In genomic region chr1:52917156-52917555, GRCh38 we compare ENCODE assay signal across 16 cellular contexts. TPM values are rescaled to one million over a fixed set of nuclear protein-coding genes. Genes with fewer than 3 reads are reported as not detected.
A peak's percentile ranks its signal among the peaks of the same experiment; 100 is the strongest.
DNase-seq lines count a peak whose midpoint lies in the region; ATAC-seq and TF ChIP-seq lines count a peak whose summit lies in the region.
"Had no signal": no experiment of that assay in that cellular context is flagged by ENCODE, and none has a peak within 500 bp of the region (broad histone marks: within the 10 kb centered on the region; RNA-seq: fewer than 3 reads in every experiment).

No MANE protein-coding gene starts in this region.

- peak overlapping the region; percentile 36 for H3K27ac ChIP-seq in SJCRH30
- H3K27ac ChIP-seq in right cardiac atrium (ENCODE audit: low read length): peak overlapping the region; percentile 61
- H3K27ac ChIP-seq in gastrocnemius medialis: peak overlapping the region; percentile 12 to 73 (median 68)

- intact Hi-C loops in right cardiac atrium (cut with DNase I): no loop called here
- intact Hi-C loops in gastrocnemius medialis (cut with DNase I; ENCODE audit: low total_unique reads): loop anchor here (5.0 kb wide), 1 partner anchor 140 kb away; no protein-coding TSS in a partner anchor

- ATAC-seq in right cardiac atrium (peak; percentile 12 to 36), gastrocnemius medialis (no peak), HG02642 (IDR thresholded peaks at IDR 0.05; ENCODE audit: poor library complexity, unreplicated experiment) (no peak)
- ATAC-seq: GM23338 had no signal

- in situ Hi-C loops in gastrocnemius medialis (cut with MboI; ENCODE audit: low sequenced_read_pairs in 4 of 4): loop anchor here in 2 of 4 donors (25.0 kb wide), 1 partner anchor 270 kb away; the partner anchor contains the start of gene CPT2 (in 2 of the 2)

- no peak for TF ChIP-seq POLR2A in gastrocnemius medialis (IDR thresholded peaks at IDR 0.05)

- no peaks in the 10 kb centered on the region for H3K36me3 ChIP-seq in SJCRH30
- no peaks in the 10 kb centered on the region for H3K36me3 ChIP-seq in gastrocnemius medialis

- 61% methylated on average over 7 of the region's 7 CpGs for WGBS in right cardiac atrium

- H3K27me3 ChIP-seq in SJCRH30 (no peaks in the 10 kb centered on the region), right cardiac atrium (ENCODE audit: control insufficient read depth, insufficient read depth) (no peaks in the 10 kb centered on the region), gastrocnemius medialis (no peaks in the 10 kb centered on the region)
- H3K27me3 ChIP-seq: Peyer's patch had no signal

- H3K4me3 ChIP-seq in SJCRH30: no peak overlapping the region
- no peak overlapping the region for H3K4me3 ChIP-seq in fibroblast of villous mesenchyme (ENCODE audit: low read depth, low read length)
- no peak overlapping the region for H3K4me3 ChIP-seq in right cardiac atrium (ENCODE audit: low read length)
- H3K4me3 ChIP-seq in gastrocnemius medialis: no peak overlapping the region
- H3K4me3 ChIP-seq: GM23338, Peyer's patch had no signal

- H3K9me3 ChIP-seq in SJCRH30 (replicated peaks) (no peaks in the 10 kb centered on the region; the same call in 1 of the 2 replicates), right cardiac atrium (ENCODE audit: control insufficient read depth, low read length) (no peaks in the 10 kb centered on the region), gastrocnemius medialis (no peaks in the 10 kb centered on the region)
- H3K9me3 ChIP-seq: Peyer's patch had no signal

- TF ChIP-seq CTCF in fibroblast of villous mesenchyme (IDR thresholded peaks at IDR 0.05; ENCODE audit: insufficient read depth, low read depth, low read length) (no peak), gastrocnemius medialis (IDR thresholded peaks at IDR 0.05 in 4 of 5, conservative IDR thresholded peaks at IDR 0.05 in 1 of 5) (no peak)

- DNase-seq in SJCRH30 (peak; percentile 43 to 76), fibroblast of villous mesenchyme (ENCODE audit: low read depth) (peak; percentile 75), right cardiac atrium (peak in 2 of 3 donors; percentile 48 to 67), gastrocnemius medialis (no peak), iPS-NIHi7 (ENCODE audit: extremely low spot score) (no peak)
- no peak for DNase-seq in activated CD4-positive, alpha-beta T cell treated with anti-CD3 and anti-CD28 coated beads, Interleukin-2, amount 50 U/mL, for 4 hours
- DNase-seq: C1 segment of cervical spinal cord, DMS 273 treated with DMSO at 0.1 percent for 48 hours, KBM-7, NCI-H1092, NCI-H1694, NCI-H446 treated with DMSO at 0.1 percent for 48 hours, NCI-H774, Peyer's patch had no signal

- H3K4me1 ChIP-seq in SJCRH30 (peaks cover 10% of the 10 kb centered on the region), right cardiac atrium (ENCODE audit: control insufficient read depth, insufficient read depth, low read length) (peaks cover 13% of the 10 kb centered on the region), gastrocnemius medialis (peaks cover 28 to 37% of the 10 kb centered on the region in 2 donors)
- H3K4me1 ChIP-seq: Peyer's patch had no signal

RNA-seq across cellular contexts. Expression of gene ECHDC2, which starts 4.4 kb away (rescaled TPM):
- 0.35 and 1.2 TPM in 2 replicates for total RNA-seq in SJCRH30 (2014; rRNA removed; shearing (Covaris generic))
- 25.5 and 28.3 TPM in 2 replicates for total RNA-seq in fibroblast of villous mesenchyme
- 100 to 1,000 TPM; 104 to 145 (median 121) TPM for total RNA-seq in right cardiac atrium
- 114 TPM for polyA plus RNA-seq in right cardiac atrium
- 10 to 100 TPM; 15.9 to 49.4 (median 28.2) TPM for total RNA-seq in gastrocnemius medialis

RNA-seq across cellular contexts. Expression of gene SCP2, which starts 9.9 kb away (rescaled TPM):
- total RNA-seq in SJCRH30 (2014; rRNA removed; shearing (Covaris generic)): 107 and 118 TPM in 2 replicates
- total RNA-seq in fibroblast of villous mesenchyme (113 and 170 TPM in 2 replicates), right cardiac atrium (100 to 1,000 TPM; 129 to 149 (median 135) TPM), gastrocnemius medialis (10 to 100 TPM; 44.6 to 75.4 (median 61.1) TPM)
- polyA plus RNA-seq in right cardiac atrium: 203 TPM

Comparison
In these comparisons a context has a peak if more than half of its experiments do, and no peak if none do; other contexts are left out.
1. DNase-seq: peak in SJCRH30 (2 of 2), fibroblast of villous mesenchyme (single experiment) and right cardiac atrium (2 of 3); none in gastrocnemius medialis (0 of 2), iPS-NIHi7 (single experiment) and activated CD4-positive, alpha-beta T cell treated with anti-CD3 and anti-CD28 coated beads, Interleukin-2, amount 50 U/mL, for 4 hours (0 of 2).
2. ATAC-seq: peak in right cardiac atrium (2 of 2); none in gastrocnemius medialis (0 of 2) and HG02642 (single experiment).
3. Peak in every context shown above with its lines, with median percentiles within 50 percentile points of each other: H3K27ac ChIP-seq.